Comparison of ENCODE assay signal across 1 cellular context in the genomic region with DNA sequence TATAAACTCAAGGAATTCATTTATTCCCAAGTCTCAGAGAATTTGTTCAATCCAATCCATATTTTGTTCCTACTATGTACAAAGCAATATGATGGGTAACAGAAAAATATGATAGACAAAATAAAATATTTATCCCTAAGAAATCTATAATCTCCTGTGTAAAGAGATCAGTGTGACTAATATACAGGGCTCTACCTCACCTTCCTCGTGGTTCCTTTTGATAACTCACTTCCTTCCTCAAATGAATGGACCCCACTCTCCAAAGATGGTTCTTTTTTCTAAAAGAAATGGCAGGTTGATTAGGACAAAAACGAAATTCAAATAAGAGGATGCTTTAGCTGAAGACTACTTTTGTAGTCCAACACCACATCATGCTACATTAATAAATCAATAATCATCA.
TF ChIP-seq lines count a peak whose summit lies in the region.

No MANE protein-coding gene starts in this region.

TF ChIP-seq in endothelial cell of umbilical vein, 7 proteins besides CTCF, POLR2A, EP300 and RAD21:
- TF ChIP-seq JUN (IDR thresholded peaks at IDR 0.05; ENCODE audit: borderline replicate concordance, insufficient read depth, insufficient read length, low read depth) (peak; percentile 63), FOS (IDR thresholded peaks at IDR 0.05; ENCODE audit: borderline replicate concordance, insufficient read depth, low read length) (peak; percentile 78), POLR2AphosphoS5 (IDR thresholded peaks at IDR 0.05; ENCODE audit: insufficient read depth, low read depth, low read length) (peak; percentile 15), EZH2 (IDR thresholded peaks at IDR 0.05; ENCODE audit: borderline replicate concordance, low read depth, low read length, severe bottlenecking) (no peak), MYC (IDR thresholded peaks at IDR 0.05; ENCODE audit: low read depth, low read length) (no peak), GATA2 (IDR thresholded peaks at IDR 0.05; ENCODE audit: insufficient read depth, insufficient read length, low read depth, low read length) (peak; percentile 60)
- TF ChIP-seq, protein P1, sequence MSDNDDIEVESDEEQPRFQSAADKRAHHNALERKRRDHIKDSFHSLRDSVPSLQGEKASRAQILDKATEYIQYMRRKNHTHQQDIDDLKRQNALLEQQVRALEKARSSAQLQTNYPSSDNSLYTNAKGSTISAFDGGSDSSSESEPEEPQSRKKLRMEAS (IDR thresholded peaks at IDR 0.05; ENCODE audit: insufficient read depth, insufficient read length), result no peak
